In the genomic region with DNA sequence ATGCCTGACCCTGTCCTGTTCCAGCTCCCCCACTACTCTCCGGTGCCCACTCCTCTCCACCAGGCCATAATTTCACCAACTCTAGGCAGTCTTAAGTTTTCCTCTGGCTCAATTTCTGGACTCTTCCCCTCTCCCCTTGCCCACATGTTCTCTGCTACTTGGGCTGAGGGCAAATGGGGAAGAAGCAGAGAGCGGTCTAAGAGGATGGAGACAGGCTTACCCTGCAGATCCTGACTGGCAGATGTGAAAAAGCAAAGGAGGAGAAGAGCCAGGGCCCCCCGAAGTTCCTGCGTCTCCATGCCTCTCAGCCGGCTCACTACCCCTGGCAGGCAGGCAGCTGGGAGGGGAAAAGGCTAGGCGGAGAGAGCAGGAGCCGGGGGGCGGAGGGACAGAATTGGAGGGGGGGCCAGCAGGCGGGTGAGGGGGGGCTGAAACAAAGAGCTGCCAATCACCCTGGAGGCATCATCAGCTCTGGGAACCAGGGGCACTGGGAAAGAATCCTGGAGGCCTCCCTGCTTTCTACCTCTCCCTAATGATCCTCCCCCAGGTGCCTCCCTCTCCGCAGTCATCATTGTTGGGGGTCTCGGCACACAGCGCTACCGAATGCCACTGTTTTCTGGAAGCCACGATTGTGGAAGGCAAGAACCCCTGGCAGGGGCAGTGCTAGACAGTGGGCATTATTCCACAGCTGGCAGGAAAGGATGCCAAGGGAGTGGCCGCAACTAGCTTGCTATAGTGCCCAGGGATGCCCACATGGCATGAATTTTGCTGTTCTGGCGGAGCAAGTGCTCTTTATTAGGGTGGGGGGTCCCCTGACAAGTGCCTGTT, we compare ENCODE assay signal across 8 cellular contexts. TPM values are rescaled to one million over a fixed set of nuclear protein-coding genes. Genes with fewer than 3 reads are reported as not detected.
DNase-seq lines count a peak whose midpoint lies in the region; ATAC-seq and TF ChIP-seq lines count a peak whose summit lies in the region.

A gene (minus strand): TSS at position 320 of the 828 bp plus-strand sequence. CDS start 21 bp downstream, at position 299.

- H3K36me3 ChIP-seq in skeletal muscle tissue (ENCODE audit: control insufficient read depth in 3 of 3, insufficient read depth in 3 of 3, low read length in 3 of 3): peaks cover 0 to 19% (median 11%) of the 10 kb centered on the region in 3 donors

- POLR2A ChIA-PET in MCF 10A (lab: Yijun Ruan, JAX): interaction anchor here (0.7 to 9.2 kb wide), 11 partner anchors 13 to 101 kb away, joined by 3 to 131 read pairs (median 7); a partner anchor contains a TSS

- H3K27ac ChIP-seq in skeletal muscle tissue (ENCODE audit: low read depth, low read length): peak within 1 kb of the TSS; percentile 99

- H3K27me3 ChIP-seq in skeletal muscle tissue (ENCODE audit: control insufficient read depth in 3 of 3, insufficient read depth in 3 of 3, low read length in 3 of 3): no peaks in the 10 kb centered on the region

- H3K27ac Mint-ChIP-seq in MCF 10A (ENCODE audit: low read depth, unreplicated experiment): peak within 1 kb of the TSS; percentile 91

- peaks cover 40% of the 10 kb centered on the region for H3K36me3 Mint-ChIP-seq in MCF 10A (ENCODE audit: insufficient read depth, unreplicated experiment)

- H3K9ac ChIP-seq in skeletal muscle tissue (ENCODE audit: low read depth in 1 of 3, low read length in 3 of 3): peak within 1 kb of the TSS; percentile 94 to 98 (median 97)

- intact Hi-C loops in MCF 10A (cut with micrococcal nuclease): loop anchor here (1.0 to 5.0 kb wide), 5 partner anchors 19 to 115 kb away; a partner anchor contains a TSS

- H3K4me1 Mint-ChIP-seq in MCF 10A (ENCODE audit: insufficient read depth, unreplicated experiment): peaks cover 22% of the 10 kb centered on the region

- no peak for TF ChIP-seq CTCF in MCF 10A (IDR thresholded peaks at IDR 0.05; ENCODE audit: unreplicated experiment)

- peak within 1 kb of the TSS; percentile 98 to 100 (median 100) for H3K4me3 ChIP-seq in skeletal muscle tissue (ENCODE audit: low read length in 3 of 3)

- no peaks in the 10 kb centered on the region for H3K9me3 Mint-ChIP-seq in MCF 10A (ENCODE audit: unreplicated experiment)

- H3K4me1 ChIP-seq in skeletal muscle tissue (ENCODE audit: control insufficient read depth in 3 of 3, insufficient read depth in 3 of 3, low read length in 3 of 3): peaks cover 21 to 34% (median 31%) of the 10 kb centered on the region in 3 donors

- peak within 1 kb of the TSS; percentile 76 for H3K4me3 Mint-ChIP-seq in MCF 10A (ENCODE audit: unreplicated experiment)

- no peaks in the 10 kb centered on the region for H3K9me3 ChIP-seq in skeletal muscle tissue (ENCODE audit: control insufficient read depth in 3 of 3, low read length in 3 of 3)

- BruUV-seq in MCF 10A (replicated peaks; lab: Mats Ljungman, UMichigan): TSS peak; percentile 78

- DNase-seq in NCI-H2081 (lab: John Stamatoyannopoulos, UW) (peak; percentile 74 to 75), NCI-H2081 treated with DMSO at 0.1 percent for 48 hours (lab: John Stamatoyannopoulos, UW) (no peak), NCI-H460 (ENCODE audit: extremely low read depth, low read depth) (no peak), MCF 10A (ENCODE audit: unreplicated experiment) (no peak), islet precursor cell (peak; percentile 83)

- ATAC-seq in GM21619 (IDR thresholded peaks at IDR 0.05; ENCODE audit: unreplicated experiment): no peak
- ATAC-seq in GM19023 (IDR thresholded peaks at IDR 0.05; ENCODE audit: unreplicated experiment): no peak

- H3K27me3 Mint-ChIP-seq in MCF 10A (ENCODE audit: insufficient read depth, unreplicated experiment): no peaks in the 10 kb centered on the region

- CTCF ChIA-PET in MCF 10A (lab: Yijun Ruan, JAX): interaction anchor here (0.5 to 9.1 kb wide), 27 partner anchors 11 to 794 kb away, joined by 3 to 111 read pairs (median 5); a partner anchor contains a TSS

RNA-seq across cellular contexts. Expression of the gene that starts here (rescaled TPM):
- 18.0 and 19.5 TPM in 2 replicates for total RNA-seq in NCI-H460 (2014; rRNA removed; shearing (Covaris generic))
- polyA plus RNA-seq in NCI-H460 (2014; cell fraction: nucleus; rRNA removed): 52.4 and 57.7 TPM in 2 replicates
- total RNA-seq in MCF 10A (2022): 33.0 and 34.4 TPM in 2 replicates
- 40.2 TPM for total RNA-seq in skeletal muscle tissue

Comparison
In these comparisons a context has a peak if more than half of its experiments do, and no peak if none do; other contexts are left out.
1. DNase-seq: peak in NCI-H2081 (2 of 2) and islet precursor cell (single experiment); none in NCI-H2081 treated with DMSO at 0.1 percent for 48 hours (single experiment), NCI-H460 (single experiment) and MCF 10A (single experiment).